In the genomic region with DNA sequence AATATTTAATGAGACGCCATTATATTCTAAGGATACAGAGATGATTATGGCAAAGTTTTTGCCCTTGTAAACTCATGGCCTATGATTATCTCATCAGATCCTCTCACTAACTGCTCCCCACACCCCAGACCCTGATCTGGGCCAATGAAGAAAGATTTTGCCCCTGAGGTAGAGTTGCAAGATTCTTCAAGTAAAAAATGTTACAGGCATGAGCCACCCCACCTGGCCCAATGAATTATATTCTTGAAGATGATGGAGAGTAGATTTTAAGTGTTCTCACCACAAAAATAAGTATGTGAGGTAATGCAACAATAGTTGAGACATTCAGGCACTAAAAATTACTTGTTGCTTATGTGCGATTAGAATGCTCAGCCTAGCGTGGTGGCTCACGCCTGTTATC, we compare ENCODE assay signal across 24 cellular contexts. TPM values are rescaled to one million over a fixed set of nuclear protein-coding genes. Genes with fewer than 3 reads are reported as not detected.
"Had no signal": no experiment of that assay in that cellular context is flagged by ENCODE, and none has a peak within 500 bp of the region (broad histone marks: within the 10 kb centered on the region; RNA-seq: fewer than 3 reads in every experiment).

No MANE protein-coding gene starts in this region.

- DNase-seq: activated CD4-positive, alpha-beta memory T cell treated with anti-CD3 and anti-CD28 coated beads, Interleukin-2, amount 10 ng/mL, durations not matched to agents 7 days and 5 days; activated CD4-positive, alpha-beta T cell treated with anti-CD3 and anti-CD28 coated beads for 48 hours; activated CD4-positive, CD25-positive, alpha-beta regulatory T cell; activated naive CD4-positive, alpha-beta T cell treated with anti-CD3 and anti-CD28 coated beads, Interleukin-2, amount 10 ng/mL, durations not matched to agents 7 days and 5 days; activated T-cell treated with anti-CD3 and anti-CD28 coated beads, Interleukin-2, amount 50 U/mL, for 4 hours; adrenal gland; cerebellar nuclear complex; cortex of kidney; effector CD4-positive, alpha-beta T cell; heart left ventricle; kidney glomerular epithelial cell; left ventricle myocardium inferior; mammary epithelial cell; stimulated activated CD4-positive, alpha-beta T cell treated with anti-CD3 and anti-CD28 coated beads, Interleukin-2, amount 100 ng/mL, for 24 hours; uterus had no signal

- H3K27ac Mint-ChIP-seq: activated CD4-positive, alpha-beta memory T cell treated with anti-CD3 and anti-CD28 coated beads, Interleukin-2, amount 10 ng/mL, durations not matched to agents 7 days and 5 days; activated naive CD4-positive, alpha-beta T cell treated with anti-CD3 and anti-CD28 coated beads, Interleukin-2, amount 10 ng/mL, durations not matched to agents 7 days and 5 days; progenitor cell of endocrine pancreas; stimulated activated naive CD8-positive, alpha-beta T cell treated with anti-CD3 and anti-CD28 coated beads, Interleukin-15, Interleukin-2, amounts not matched to agents 100 ng/mL and 50 ng/mL, for 24 hours; T-helper 2 cell treated with Interferon-gamma antibody and Interleukin-4, amounts not matched to agents 5 μg/mL and 100 μg/mL, for 36 hours had no signal

- H3K4me3 Mint-ChIP-seq: activated CD4-positive, alpha-beta memory T cell treated with anti-CD3 and anti-CD28 coated beads, Interleukin-2, amount 10 ng/mL, durations not matched to agents 7 days and 5 days; activated naive CD4-positive, alpha-beta T cell treated with anti-CD3 and anti-CD28 coated beads, Interleukin-2, amount 10 ng/mL, durations not matched to agents 7 days and 5 days; activated T-cell treated with anti-CD3 and anti-CD28 coated beads, Interleukin-2, amount 50 U/mL, for 4 hours; neural crest cell; stimulated activated naive CD8-positive, alpha-beta T cell treated with anti-CD3 and anti-CD28 coated beads, Interleukin-15, Interleukin-2, amounts not matched to agents 100 ng/mL and 50 ng/mL, for 24 hours; T-helper 2 cell treated with Interferon-gamma antibody and Interleukin-4, amounts not matched to agents 5 μg/mL and 100 μg/mL, for 36 hours had no signal

- H3K9me3 Mint-ChIP-seq: activated CD4-positive, alpha-beta memory T cell treated with anti-CD3 and anti-CD28 coated beads, Interleukin-2, amount 10 ng/mL, durations not matched to agents 7 days and 5 days; activated T-cell treated with anti-CD3 and anti-CD28 coated beads, Interleukin-2, amount 50 U/mL, for 4 hours; neural crest cell; stimulated activated naive CD8-positive, alpha-beta T cell treated with anti-CD3 and anti-CD28 coated beads, Interleukin-15, Interleukin-2, amounts not matched to agents 100 ng/mL and 50 ng/mL, for 24 hours; T-helper 2 cell treated with Interferon-gamma antibody and Interleukin-4, amounts not matched to agents 5 μg/mL and 100 μg/mL, for 36 hours had no signal

- ATAC-seq: activated T-cell treated with anti-CD3 and anti-CD28 coated beads, Interleukin-2, amount 50 U/mL, for 4 hours; gastroesophageal sphincter; heart left ventricle had no signal

- H3K27me3 Mint-ChIP-seq: progenitor cell of endocrine pancreas; stimulated activated naive CD8-positive, alpha-beta T cell treated with anti-CD3 and anti-CD28 coated beads, Interleukin-15, Interleukin-2, amounts not matched to agents 100 ng/mL and 50 ng/mL, for 24 hours had no signal

- H3K36me3 Mint-ChIP-seq: activated naive CD4-positive, alpha-beta T cell treated with anti-CD3 and anti-CD28 coated beads, Interleukin-2, amount 10 ng/mL, durations not matched to agents 7 days and 5 days had no signal

RNA-seq across cellular contexts. Expression of gene CNR2, which starts 1.8 kb away (rescaled TPM):
- total RNA-seq: bronchial epithelial cell, gastroesophageal sphincter, left ventricle myocardium inferior, mammary epithelial cell, myocyte, neural crest cell, osteoblast, progenitor cell of endocrine pancreas, tibial nerve had no signal
